1 cellular context compared by ENCODE assay signal in the genomic region with DNA sequence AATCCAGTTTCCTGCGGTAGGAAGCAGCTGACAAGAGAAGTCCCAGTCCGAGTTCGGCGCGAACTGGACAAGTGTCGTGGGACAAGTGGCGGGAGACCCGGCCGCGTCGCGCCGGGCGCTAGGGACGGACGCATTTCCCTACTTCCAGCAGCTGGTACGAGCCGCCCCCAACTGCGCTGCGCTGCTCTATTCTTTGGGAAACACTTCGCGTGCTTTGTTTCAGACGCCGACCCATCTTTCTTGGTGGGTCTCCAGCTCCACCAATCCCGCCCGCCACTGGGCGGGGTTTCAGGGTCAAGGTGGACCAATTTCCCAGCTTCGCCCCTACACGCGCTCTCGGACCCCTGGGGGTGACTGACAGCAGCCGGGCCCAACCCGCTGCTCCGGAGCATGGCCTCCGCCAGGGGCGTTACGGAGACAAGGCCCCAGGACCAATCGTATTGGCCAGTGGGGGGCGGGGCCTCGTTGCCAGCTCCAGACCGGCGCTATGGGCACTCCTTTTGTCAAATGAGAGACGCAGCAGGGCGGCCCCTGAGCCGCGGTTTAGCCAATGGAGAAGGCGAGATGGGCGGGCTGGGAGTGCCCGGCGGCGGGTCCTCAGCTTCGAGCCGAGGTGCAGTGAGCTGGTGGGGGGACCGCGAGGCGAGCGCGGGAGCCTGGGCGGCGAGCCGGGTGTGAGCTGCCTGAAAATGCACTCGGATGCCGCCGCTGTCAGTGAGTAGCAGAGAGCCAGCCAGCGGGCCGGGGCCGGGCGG.
TF ChIP-seq lines count a peak whose summit lies in the region.

A gene (plus strand): TSS at position 600 of the 755 bp plus-strand sequence. CDS start 90 bp downstream, at position 690.

TF ChIP-seq in HepG2, 621 proteins besides CTCF, POLR2A, EP300 and RAD21 (continued from another document and continues in another):
- TF ChIP-seq, protein P1, sequence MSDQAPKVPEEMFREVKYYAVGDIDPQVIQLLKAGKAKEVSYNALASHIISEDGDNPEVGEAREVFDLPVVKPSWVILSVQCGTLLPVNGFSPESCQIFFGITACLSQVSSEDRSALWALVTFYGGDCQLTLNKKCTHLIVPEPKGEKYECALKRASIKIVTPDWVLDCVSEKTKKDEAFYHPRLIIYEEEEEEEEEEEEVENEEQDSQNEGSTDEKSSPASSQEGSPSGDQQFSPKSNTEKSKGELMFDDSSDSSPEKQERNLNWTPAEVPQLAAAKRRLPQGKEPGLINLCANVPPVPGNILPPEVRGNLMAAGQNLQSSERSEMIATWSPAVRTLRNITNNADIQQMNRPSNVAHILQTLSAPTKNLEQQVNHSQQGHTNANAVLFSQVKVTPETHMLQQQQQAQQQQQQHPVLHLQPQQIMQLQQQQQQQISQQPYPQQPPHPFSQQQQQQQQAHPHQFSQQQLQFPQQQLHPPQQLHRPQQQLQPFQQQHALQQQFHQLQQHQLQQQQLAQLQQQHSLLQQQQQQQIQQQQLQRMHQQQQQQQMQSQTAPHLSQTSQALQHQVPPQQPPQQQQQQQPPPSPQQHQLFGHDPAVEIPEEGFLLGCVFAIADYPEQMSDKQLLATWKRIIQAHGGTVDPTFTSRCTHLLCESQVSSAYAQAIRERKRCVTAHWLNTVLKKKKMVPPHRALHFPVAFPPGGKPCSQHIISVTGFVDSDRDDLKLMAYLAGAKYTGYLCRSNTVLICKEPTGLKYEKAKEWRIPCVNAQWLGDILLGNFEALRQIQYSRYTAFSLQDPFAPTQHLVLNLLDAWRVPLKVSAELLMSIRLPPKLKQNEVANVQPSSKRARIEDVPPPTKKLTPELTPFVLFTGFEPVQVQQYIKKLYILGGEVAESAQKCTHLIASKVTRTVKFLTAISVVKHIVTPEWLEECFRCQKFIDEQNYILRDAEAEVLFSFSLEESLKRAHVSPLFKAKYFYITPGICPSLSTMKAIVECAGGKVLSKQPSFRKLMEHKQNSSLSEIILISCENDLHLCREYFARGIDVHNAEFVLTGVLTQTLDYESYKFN (CRISPR knock-in tag; conservative IDR thresholded peaks at IDR 0.05) = no peak
- TF ChIP-seq, protein P2, sequence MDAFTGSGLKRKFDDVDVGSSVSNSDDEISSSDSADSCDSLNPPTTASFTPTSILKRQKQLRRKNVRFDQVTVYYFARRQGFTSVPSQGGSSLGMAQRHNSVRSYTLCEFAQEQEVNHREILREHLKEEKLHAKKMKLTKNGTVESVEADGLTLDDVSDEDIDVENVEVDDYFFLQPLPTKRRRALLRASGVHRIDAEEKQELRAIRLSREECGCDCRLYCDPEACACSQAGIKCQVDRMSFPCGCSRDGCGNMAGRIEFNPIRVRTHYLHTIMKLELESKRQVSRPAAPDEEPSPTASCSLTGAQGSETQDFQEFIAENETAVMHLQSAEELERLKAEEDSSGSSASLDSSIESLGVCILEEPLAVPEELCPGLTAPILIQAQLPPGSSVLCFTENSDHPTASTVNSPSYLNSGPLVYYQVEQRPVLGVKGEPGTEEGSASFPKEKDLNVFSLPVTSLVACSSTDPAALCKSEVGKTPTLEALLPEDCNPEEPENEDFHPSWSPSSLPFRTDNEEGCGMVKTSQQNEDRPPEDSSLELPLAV (CRISPR knock-in tag; conservative IDR thresholded peaks at IDR 0.05; ENCODE audit: low read depth) = no peak
- TF ChIP-seq ZNF10 (CRISPR knock-in tag; IDR thresholded peaks at IDR 0.05; ENCODE audit: borderline replicate concordance, low read depth) (no peak), PHF8 (CRISPR knock-in tag; IDR thresholded peaks at IDR 0.05) (peak; percentile 71), ATF1 (CRISPR knock-in tag; IDR thresholded peaks at IDR 0.05) (peak; percentile 81), CHD4 (IDR thresholded peaks at IDR 0.05; ENCODE audit: borderline replicate concordance, low read length) (no peak), ZNF883 (CRISPR knock-in tag; IDR thresholded peaks at IDR 0.05; ENCODE audit: not compliant biosample characterization) (no peak), RXRB (CRISPR knock-in tag; IDR thresholded peaks at IDR 0.05; ENCODE audit: borderline replicate concordance) (no peak), HMG20A (CRISPR knock-in tag; IDR thresholded peaks at IDR 0.05; ENCODE audit: borderline replicate concordance) (no peak), ONECUT2 (CRISPR knock-in tag; IDR thresholded peaks at IDR 0.05) (no peak), ZSCAN31 (CRISPR knock-in tag; IDR thresholded peaks at IDR 0.05; ENCODE audit: low read depth) (peak; percentile 36; the same call in 1 of the 2 replicates), SRSF9 (IDR thresholded peaks at IDR 0.05; ENCODE audit: borderline replicate concordance, insufficient read depth, low read depth, low read length, poor library complexity, severe bottlenecking) (no peak), SIN3A (IDR thresholded peaks at IDR 0.05; ENCODE audit: borderline replicate concordance, low read depth, low read length) (no peak), PLRG1 (conservative IDR thresholded peaks at IDR 0.05) (no peak), CREB1 (IDR thresholded peaks at IDR 0.05) (peak; percentile 88), CREB1 (CRISPR knock-in tag; IDR thresholded peaks at IDR 0.05) (peak; percentile 88)
- TF ChIP-seq, protein P3, sequence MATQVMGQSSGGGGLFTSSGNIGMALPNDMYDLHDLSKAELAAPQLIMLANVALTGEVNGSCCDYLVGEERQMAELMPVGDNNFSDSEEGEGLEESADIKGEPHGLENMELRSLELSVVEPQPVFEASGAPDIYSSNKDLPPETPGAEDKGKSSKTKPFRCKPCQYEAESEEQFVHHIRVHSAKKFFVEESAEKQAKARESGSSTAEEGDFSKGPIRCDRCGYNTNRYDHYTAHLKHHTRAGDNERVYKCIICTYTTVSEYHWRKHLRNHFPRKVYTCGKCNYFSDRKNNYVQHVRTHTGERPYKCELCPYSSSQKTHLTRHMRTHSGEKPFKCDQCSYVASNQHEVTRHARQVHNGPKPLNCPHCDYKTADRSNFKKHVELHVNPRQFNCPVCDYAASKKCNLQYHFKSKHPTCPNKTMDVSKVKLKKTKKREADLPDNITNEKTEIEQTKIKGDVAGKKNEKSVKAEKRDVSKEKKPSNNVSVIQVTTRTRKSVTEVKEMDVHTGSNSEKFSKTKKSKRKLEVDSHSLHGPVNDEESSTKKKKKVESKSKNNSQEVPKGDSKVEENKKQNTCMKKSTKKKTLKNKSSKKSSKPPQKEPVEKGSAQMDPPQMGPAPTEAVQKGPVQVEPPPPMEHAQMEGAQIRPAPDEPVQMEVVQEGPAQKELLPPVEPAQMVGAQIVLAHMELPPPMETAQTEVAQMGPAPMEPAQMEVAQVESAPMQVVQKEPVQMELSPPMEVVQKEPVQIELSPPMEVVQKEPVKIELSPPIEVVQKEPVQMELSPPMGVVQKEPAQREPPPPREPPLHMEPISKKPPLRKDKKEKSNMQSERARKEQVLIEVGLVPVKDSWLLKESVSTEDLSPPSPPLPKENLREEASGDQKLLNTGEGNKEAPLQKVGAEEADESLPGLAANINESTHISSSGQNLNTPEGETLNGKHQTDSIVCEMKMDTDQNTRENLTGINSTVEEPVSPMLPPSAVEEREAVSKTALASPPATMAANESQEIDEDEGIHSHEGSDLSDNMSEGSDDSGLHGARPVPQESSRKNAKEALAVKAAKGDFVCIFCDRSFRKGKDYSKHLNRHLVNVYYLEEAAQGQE (IDR thresholded peaks at IDR 0.05; ENCODE audit: borderline replicate concordance in 1 of 2, low read depth in 1 of 2, low read length in 2 of 2) = no peak
- TF ChIP-seq, protein P4, sequence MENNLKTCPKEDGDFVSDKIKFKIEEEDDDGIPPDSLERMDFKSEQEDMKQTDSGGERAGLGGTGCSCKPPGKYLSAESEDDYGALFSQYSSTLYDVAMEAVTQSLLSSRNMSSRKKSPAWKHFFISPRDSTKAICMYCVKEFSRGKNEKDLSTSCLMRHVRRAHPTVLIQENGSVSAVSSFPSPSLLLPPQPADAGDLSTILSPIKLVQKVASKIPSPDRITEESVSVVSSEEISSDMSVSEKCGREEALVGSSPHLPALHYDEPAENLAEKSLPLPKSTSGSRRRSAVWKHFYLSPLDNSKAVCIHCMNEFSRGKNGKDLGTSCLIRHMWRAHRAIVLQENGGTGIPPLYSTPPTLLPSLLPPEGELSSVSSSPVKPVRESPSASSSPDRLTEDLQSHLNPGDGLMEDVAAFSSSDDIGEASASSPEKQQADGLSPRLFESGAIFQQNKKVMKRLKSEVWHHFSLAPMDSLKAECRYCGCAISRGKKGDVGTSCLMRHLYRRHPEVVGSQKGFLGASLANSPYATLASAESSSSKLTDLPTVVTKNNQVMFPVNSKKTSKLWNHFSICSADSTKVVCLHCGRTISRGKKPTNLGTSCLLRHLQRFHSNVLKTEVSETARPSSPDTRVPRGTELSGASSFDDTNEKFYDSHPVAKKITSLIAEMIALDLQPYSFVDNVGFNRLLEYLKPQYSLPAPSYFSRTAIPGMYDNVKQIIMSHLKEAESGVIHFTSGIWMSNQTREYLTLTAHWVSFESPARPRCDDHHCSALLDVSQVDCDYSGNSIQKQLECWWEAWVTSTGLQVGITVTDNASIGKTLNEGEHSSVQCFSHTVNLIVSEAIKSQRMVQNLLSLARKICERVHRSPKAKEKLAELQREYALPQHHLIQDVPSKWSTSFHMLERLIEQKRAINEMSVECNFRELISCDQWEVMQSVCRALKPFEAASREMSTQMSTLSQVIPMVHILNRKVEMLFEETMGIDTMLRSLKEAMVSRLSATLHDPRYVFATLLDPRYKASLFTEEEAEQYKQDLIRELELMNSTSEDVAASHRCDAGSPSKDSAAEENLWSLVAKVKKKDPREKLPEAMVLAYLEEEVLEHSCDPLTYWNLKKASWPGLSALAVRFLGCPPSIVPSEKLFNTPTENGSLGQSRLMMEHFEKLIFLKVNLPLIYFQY (CRISPR knock-in tag; IDR thresholded peaks at IDR 0.05; ENCODE audit: borderline replicate concordance) = no peak
- TF ChIP-seq, protein P5, sequence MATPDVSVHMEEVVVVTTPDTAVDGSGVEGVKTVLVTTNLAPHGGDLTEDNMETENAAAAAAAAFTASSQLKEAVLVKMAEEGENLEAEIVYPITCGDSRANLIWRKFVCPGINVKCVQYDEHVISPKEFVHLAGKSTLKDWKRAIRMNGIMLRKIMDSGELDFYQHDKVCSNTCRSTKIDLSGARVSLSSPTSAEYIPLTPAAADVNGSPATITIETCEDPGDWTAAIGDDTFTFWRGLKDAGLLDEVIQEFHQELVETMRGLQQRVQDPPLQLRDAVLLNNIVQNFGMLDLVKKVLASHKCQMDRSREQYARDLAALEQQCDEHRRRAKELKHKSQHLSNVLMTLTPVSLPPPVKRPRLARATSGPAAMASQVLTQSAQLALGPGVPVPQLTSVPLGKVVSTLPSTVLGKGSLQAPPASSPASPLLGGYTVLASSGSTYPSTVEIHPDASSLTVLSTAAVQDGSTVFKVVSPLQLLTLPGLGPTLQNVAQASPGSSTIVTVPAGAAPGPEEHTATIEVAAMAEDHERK (CRISPR knock-in tag; IDR thresholded peaks at IDR 0.05; ENCODE audit: low read depth) = no peak
- TF ChIP-seq, protein P6, sequence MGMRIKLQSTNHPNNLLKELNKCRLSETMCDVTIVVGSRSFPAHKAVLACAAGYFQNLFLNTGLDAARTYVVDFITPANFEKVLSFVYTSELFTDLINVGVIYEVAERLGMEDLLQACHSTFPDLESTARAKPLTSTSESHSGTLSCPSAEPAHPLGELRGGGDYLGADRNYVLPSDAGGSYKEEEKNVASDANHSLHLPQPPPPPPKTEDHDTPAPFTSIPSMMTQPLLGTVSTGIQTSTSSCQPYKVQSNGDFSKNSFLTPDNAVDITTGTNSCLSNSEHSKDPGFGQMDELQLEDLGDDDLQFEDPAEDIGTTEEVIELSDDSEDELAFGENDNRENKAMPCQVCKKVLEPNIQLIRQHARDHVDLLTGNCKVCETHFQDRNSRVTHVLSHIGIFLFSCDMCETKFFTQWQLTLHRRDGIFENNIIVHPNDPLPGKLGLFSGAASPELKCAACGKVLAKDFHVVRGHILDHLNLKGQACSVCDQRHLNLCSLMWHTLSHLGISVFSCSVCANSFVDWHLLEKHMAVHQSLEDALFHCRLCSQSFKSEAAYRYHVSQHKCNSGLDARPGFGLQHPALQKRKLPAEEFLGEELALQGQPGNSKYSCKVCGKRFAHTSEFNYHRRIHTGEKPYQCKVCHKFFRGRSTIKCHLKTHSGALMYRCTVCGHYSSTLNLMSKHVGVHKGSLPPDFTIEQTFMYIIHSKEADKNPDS (CRISPR knock-in tag; IDR thresholded peaks at IDR 0.05) = no peak
- TF ChIP-seq, protein P7, sequence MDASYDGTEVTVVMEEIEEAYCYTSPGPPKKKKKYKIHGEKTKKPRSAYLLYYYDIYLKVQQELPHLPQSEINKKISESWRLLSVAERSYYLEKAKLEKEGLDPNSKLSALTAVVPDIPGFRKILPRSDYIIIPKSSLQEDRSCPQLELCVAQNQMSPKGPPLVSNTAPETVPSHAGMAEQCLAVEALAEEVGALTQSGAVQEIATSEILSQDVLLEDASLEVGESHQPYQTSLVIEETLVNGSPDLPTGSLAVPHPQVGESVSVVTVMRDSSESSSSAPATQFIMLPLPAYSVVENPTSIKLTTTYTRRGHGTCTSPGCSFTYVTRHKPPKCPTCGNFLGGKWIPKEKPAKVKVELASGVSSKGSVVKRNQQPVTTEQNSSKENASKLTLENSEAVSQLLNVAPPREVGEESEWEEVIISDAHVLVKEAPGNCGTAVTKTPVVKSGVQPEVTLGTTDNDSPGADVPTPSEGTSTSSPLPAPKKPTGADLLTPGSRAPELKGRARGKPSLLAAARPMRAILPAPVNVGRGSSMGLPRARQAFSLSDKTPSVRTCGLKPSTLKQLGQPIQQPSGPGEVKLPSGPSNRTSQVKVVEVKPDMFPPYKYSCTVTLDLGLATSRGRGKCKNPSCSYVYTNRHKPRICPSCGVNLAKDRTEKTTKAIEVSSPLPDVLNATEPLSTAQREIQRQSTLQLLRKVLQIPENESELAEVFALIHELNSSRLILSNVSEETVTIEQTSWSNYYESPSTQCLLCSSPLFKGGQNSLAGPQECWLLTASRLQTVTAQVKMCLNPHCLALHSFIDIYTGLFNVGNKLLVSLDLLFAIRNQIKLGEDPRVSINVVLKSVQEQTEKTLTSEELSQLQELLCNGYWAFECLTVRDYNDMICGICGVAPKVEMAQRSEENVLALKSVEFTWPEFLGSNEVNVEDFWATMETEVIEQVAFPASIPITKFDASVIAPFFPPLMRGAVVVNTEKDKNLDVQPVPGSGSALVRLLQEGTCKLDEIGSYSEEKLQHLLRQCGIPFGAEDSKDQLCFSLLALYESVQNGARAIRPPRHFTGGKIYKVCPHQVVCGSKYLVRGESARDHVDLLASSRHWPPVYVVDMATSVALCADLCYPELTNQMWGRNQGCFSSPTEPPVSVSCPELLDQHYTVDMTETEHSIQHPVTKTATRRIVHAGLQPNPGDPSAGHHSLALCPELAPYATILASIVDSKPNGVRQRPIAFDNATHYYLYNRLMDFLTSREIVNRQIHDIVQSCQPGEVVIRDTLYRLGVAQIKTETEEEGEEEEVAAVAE (CRISPR knock-in tag; IDR thresholded peaks at IDR 0.05; ENCODE audit: borderline replicate concordance) = peak; percentile 66; the same call in 1 of the 2 replicates
- TF ChIP-seq, protein P8, sequence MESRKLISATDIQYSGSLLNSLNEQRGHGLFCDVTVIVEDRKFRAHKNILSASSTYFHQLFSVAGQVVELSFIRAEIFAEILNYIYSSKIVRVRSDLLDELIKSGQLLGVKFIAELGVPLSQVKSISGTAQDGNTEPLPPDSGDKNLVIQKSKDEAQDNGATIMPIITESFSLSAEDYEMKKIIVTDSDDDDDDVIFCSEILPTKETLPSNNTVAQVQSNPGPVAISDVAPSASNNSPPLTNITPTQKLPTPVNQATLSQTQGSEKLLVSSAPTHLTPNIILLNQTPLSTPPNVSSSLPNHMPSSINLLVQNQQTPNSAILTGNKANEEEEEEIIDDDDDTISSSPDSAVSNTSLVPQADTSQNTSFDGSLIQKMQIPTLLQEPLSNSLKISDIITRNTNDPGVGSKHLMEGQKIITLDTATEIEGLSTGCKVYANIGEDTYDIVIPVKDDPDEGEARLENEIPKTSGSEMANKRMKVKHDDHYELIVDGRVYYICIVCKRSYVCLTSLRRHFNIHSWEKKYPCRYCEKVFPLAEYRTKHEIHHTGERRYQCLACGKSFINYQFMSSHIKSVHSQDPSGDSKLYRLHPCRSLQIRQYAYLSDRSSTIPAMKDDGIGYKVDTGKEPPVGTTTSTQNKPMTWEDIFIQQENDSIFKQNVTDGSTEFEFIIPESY (CRISPR knock-in tag; IDR thresholded peaks at IDR 0.05) = no peak
